Comparison of ENCODE assay signal across 9 cellular contexts in genomic region chr11:68889948-68890446, GRCh38. TPM values are rescaled to one million over a fixed set of nuclear protein-coding genes. Genes with fewer than 3 reads are reported as not detected.
DNase-seq lines count a peak whose midpoint lies in the region; ATAC-seq, FAIRE-seq and TF ChIP-seq lines count a peak whose summit lies in the region.
"Had no signal": no experiment of that assay in that cellular context is flagged by ENCODE, and none has a peak within 500 bp of the region (broad histone marks: within the 10 kb centered on the region; RNA-seq: fewer than 3 reads in every experiment).

No MANE protein-coding gene starts in this region.

- CTCF ChIA-PET in AG04450 (lab: Charles Lee): interaction anchor here (0.7 to 1.7 kb wide), 4 partner anchors 15 to 281 kb away, joined by 3 to 7 read pairs (median 3); no protein-coding TSS in a partner anchor

- H3K9me3 ChIP-seq in AG04450 (ENCODE audit: control insufficient read depth, insufficient read depth, low read length): no peaks in the 10 kb centered on the region

- no peak for ATAC-seq in HG03439 (IDR thresholded peaks at IDR 0.05; ENCODE audit: unreplicated experiment)

- peak; percentile 57 for TF ChIP-seq CTCF in AG04450 (IDR thresholded peaks at IDR 0.05; ENCODE audit: low read depth, low read length)

- peak overlapping the region; percentile 52 for H3K27ac ChIP-seq in AG04450 (ENCODE audit: low read depth, low read length)

- DNase-seq in AG04450 (ENCODE audit: low read depth, low spot score) (peak; percentile 27), HuH-7 (ENCODE audit: low spot score) (peak; percentile 85), ecto neural progenitor cell (ENCODE audit: low spot score) (peak; percentile 63), mucosa of gallbladder (ENCODE audit: low spot score) (peak; percentile 25), germinal center (ENCODE audit: low spot score) (no peak), GM19239 (ENCODE audit: insufficient read length, low spot score) (no peak)
- no peak for DNase-seq in activated CD8-positive, alpha-beta memory T cell treated with anti-CD3 and anti-CD28 coated beads, Interleukin-2, amount 50 U/mL, for 4 hours
- DNase-seq: activated T-cell treated with anti-CD3 and anti-CD28 coated beads, Interleukin-2, amount 50 U/mL, for 48 hours had no signal

- POLR2A ChIA-PET in AG04450 (lab: Yijun Ruan, JAX): interaction anchor here (0.6 to 0.7 kb wide), 2 partner anchors 18 to 72 kb away, joined by 3 to 4 read pairs; no protein-coding TSS in a partner anchor

- no peaks in the 10 kb centered on the region for H3K27me3 ChIP-seq in AG04450 (ENCODE audit: control insufficient read depth, insufficient read depth, low read length)

- H3K4me3 ChIP-seq in AG04450 (ENCODE audit: low read depth, low read length): no peak overlapping the region

- no peak for FAIRE-seq in GM19239 (lab: Jason Lieb, UNC)

RNA-seq across cellular contexts. Expression of gene MRPL21, which starts 13.6 kb away (rescaled TPM):
- 36.4 and 46.8 TPM in 2 replicates for polyA plus RNA-seq in AG04450 (2011; rRNA removed)
- polyA minus RNA-seq in AG04450 (2011; rRNA and poly(A)+ RNA removed): 21.8 and 22.3 TPM in 2 replicates
- 41.4 TPM for total RNA-seq in mucosa of gallbladder

RNA-seq across cellular contexts. Expression of gene IGHMBP2, which starts 13.7 kb away (rescaled TPM):
- polyA plus RNA-seq in AG04450 (2011; rRNA removed): 8.7 and 9.1 TPM in 2 replicates
- polyA minus RNA-seq in AG04450 (2011; rRNA and poly(A)+ RNA removed): 15.6 and 22.4 TPM in 2 replicates
- total RNA-seq in mucosa of gallbladder: 20.7 TPM

RNA-seq across cellular contexts. Expression of gene CPT1A, which starts 48.3 kb away (rescaled TPM):
- polyA plus RNA-seq in AG04450 (2011; rRNA removed): 12.4 and 18.9 TPM in 2 replicates
- 32.8 and 45.2 TPM in 2 replicates for polyA minus RNA-seq in AG04450 (2011; rRNA and poly(A)+ RNA removed)
- total RNA-seq in mucosa of gallbladder: 102 TPM

Comparison
In these comparisons a context has a peak if more than half of its experiments do, and no peak if none do; other contexts are left out.
1. DNase-seq: peak in AG04450 (single experiment), HuH-7 (single experiment), ecto neural progenitor cell (single experiment) and mucosa of gallbladder (single experiment); none in germinal center (single experiment), GM19239 (single experiment) and activated CD8-positive, alpha-beta memory T cell treated with anti-CD3 and anti-CD28 coated beads, Interleukin-2, amount 50 U/mL, for 4 hours (single experiment).